ENCODE assay signal across 32 cellular contexts in the genomic region with DNA sequence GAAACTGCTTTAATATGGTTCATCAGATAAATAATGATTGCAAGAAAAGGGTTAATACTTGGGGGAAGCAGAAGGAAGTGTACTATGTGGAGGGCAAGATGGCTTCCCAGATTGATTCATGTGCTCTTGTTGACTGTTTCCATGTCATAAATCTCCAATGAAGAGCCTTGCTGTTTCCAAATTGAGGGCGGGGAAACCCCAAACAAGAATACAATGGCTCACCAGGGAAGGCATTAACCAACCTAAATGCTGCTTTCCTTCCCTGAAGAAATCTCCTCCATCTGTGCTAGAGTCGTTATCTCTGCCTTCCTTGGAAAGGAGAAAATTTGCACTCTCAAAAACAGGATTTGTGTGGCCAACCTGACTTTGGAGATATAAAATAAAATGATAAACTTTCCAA. TPM values are rescaled to one million over a fixed set of nuclear protein-coding genes. Genes with fewer than 3 reads are reported as not detected.
"Had no signal": no experiment of that assay in that cellular context is flagged by ENCODE, and none has a peak within 500 bp of the region (broad histone marks: within the 10 kb centered on the region; RNA-seq: fewer than 3 reads in every experiment).

No MANE protein-coding gene starts in this region.

- H3K36me3 ChIP-seq: brain microvascular endothelial cell, heart left ventricle had no signal

- H3K27ac ChIP-seq: brain microvascular endothelial cell, coronary artery, dorsolateral prefrontal cortex, heart left ventricle had no signal

- H3K27me3 Mint-ChIP-seq: activated CD4-positive, alpha-beta T cell treated with anti-CD3 and anti-CD28 coated beads, Interleukin-2, amount 10 ng/mL, durations not matched to agents 24 days and 14 days; dendritic cell treated with granulocyte-macrophage colony-stimulating factor and Interleukin-4, amounts not matched to agents 40 ng/mL and 50 ng/mL, for 4 days had no signal

- H3K4me3 ChIP-seq: coronary artery, dorsolateral prefrontal cortex, heart left ventricle had no signal

- H3K27ac Mint-ChIP-seq: activated CD4-positive, alpha-beta memory T cell treated with anti-CD3 and anti-CD28 coated beads for 36 hours; activated CD4-positive, alpha-beta T cell treated with anti-CD3 and anti-CD28 coated beads for 36 hours; activated CD4-positive, alpha-beta T cell treated with anti-CD3 and anti-CD28 coated beads, Interleukin-2, amount 10 ng/mL, durations not matched to agents 24 days and 14 days; activated CD8-positive, alpha-beta memory T cell treated with anti-CD3 and anti-CD28 coated beads, Interleukin-2, amount 10 ng/mL, durations not matched to agents 7 days and 5 days; activated CD8-positive, alpha-beta T cell treated with anti-CD3 and anti-CD28 coated beads, Interleukin-2, amount 10 ng/mL, durations not matched to agents 7 days and 5 days; activated naive CD8-positive, alpha-beta T cell; activated T-helper 1 cell treated with anti-CD3 and anti-CD28 coated beads, Interleukin-12 subunit alpha, Interleukin-12 subunit beta, Interleukin-2, Interleukin-4 antibody, amounts not matched to agents 30 ng/mL and 10 ng/mL and 1 ng/mL, durations not matched to agents 14 hours and 24 hours and 36 hours; dendritic cell treated with granulocyte-macrophage colony-stimulating factor and Interleukin-4, amounts not matched to agents 40 ng/mL and 50 ng/mL, for 4 days; endodermal cell; T-helper 17 cell; T-helper 2 cell treated with Interferon-gamma antibody and Interleukin-4, amounts not matched to agents 5 μg/mL and 100 μg/mL, for 36 hours had no signal

- H3K4me3 Mint-ChIP-seq: activated CD4-positive, alpha-beta memory T cell treated with anti-CD3 and anti-CD28 coated beads for 36 hours; activated CD4-positive, alpha-beta T cell treated with anti-CD3 and anti-CD28 coated beads for 36 hours; activated CD4-positive, alpha-beta T cell treated with anti-CD3 and anti-CD28 coated beads, Interleukin-2, amount 10 ng/mL, durations not matched to agents 24 days and 14 days; activated CD8-positive, alpha-beta memory T cell treated with anti-CD3 and anti-CD28 coated beads, Interleukin-2, amount 10 ng/mL, durations not matched to agents 7 days and 5 days; activated CD8-positive, alpha-beta T cell treated with anti-CD3 and anti-CD28 coated beads, Interleukin-2, amount 10 ng/mL, durations not matched to agents 7 days and 5 days; activated naive CD8-positive, alpha-beta T cell; activated T-helper 1 cell treated with anti-CD3 and anti-CD28 coated beads, Interleukin-12 subunit alpha, Interleukin-12 subunit beta, Interleukin-2, Interleukin-4 antibody, amounts not matched to agents 30 ng/mL and 10 ng/mL and 1 ng/mL, durations not matched to agents 14 hours and 24 hours and 36 hours; central memory CD8-positive, alpha-beta T cell; dendritic cell treated with granulocyte-macrophage colony-stimulating factor and Interleukin-4, amounts not matched to agents 40 ng/mL and 50 ng/mL, for 4 days; endodermal cell; T-helper 17 cell; T-helper 2 cell treated with Interferon-gamma antibody and Interleukin-4, amounts not matched to agents 5 μg/mL and 100 μg/mL, for 36 hours had no signal

- H3K27me3 ChIP-seq: heart left ventricle had no signal

- H3K36me3 Mint-ChIP-seq: activated CD4-positive, alpha-beta memory T cell treated with anti-CD3 and anti-CD28 coated beads for 36 hours; activated CD8-positive, alpha-beta memory T cell treated with anti-CD3 and anti-CD28 coated beads, Interleukin-2, amount 10 ng/mL, durations not matched to agents 7 days and 5 days; activated naive CD8-positive, alpha-beta T cell had no signal

- ATAC-seq: activated CD4-positive, alpha-beta T cell treated with anti-CD3 and anti-CD28 coated beads for 36 hours; activated CD8-positive, alpha-beta memory T cell treated with anti-CD3 and anti-CD28 coated beads, Interleukin-2, amount 10 ng/mL, durations not matched to agents 7 days and 5 days; activated CD8-positive, alpha-beta T cell treated with anti-CD3 and anti-CD28 coated beads, Interleukin-2, amount 10 ng/mL, durations not matched to agents 7 days and 5 days; esophagus mucosa; heart left ventricle; T-helper 17 cell had no signal

- H3K9me3 Mint-ChIP-seq: T-helper 2 cell treated with Interferon-gamma antibody and Interleukin-4, amounts not matched to agents 5 μg/mL and 100 μg/mL, for 36 hours had no signal

- DNase-seq: activated CD4-positive, alpha-beta memory T cell treated with anti-CD3 and anti-CD28 coated beads for 36 hours; activated CD4-positive, alpha-beta T cell treated with anti-CD3 and anti-CD28 coated beads for 36 hours; activated CD4-positive, alpha-beta T cell treated with anti-CD3 and anti-CD28 coated beads, Interleukin-2, amount 10 ng/mL, durations not matched to agents 24 days and 14 days; activated CD4-positive, CD25-positive, alpha-beta regulatory T cell; activated CD4-positive, CD25-positive, alpha-beta regulatory T cell treated with anti-CD3 and anti-CD28 coated beads, Interleukin-2, amount 50 U/mL, for 72 hours; activated CD8-positive, alpha-beta memory T cell treated with anti-CD3 and anti-CD28 coated beads, Interleukin-2, amount 10 ng/mL, durations not matched to agents 7 days and 5 days; activated CD8-positive, alpha-beta memory T cell treated with anti-CD3 and anti-CD28 coated beads, Interleukin-2, amount 50 U/mL, for 4 hours; activated CD8-positive, alpha-beta T cell treated with anti-CD3 and anti-CD28 coated beads, Interleukin-2, amount 10 ng/mL, durations not matched to agents 7 days and 5 days; activated gamma-delta T cell; activated naive CD4-positive, alpha-beta T cell; activated naive CD4-positive, alpha-beta T cell treated with anti-CD3 and anti-CD28 coated beads, Interleukin-2, amount 50 U/mL, for 16 hours; activated T-cell treated with anti-CD3 and anti-CD28 coated beads, Interleukin-2, amount 50 U/mL, for 1 hour; activated T-cell treated with anti-CD3 and anti-CD28 coated beads, Interleukin-2, amount 50 U/mL, for 48 hours; amniotic stem cell; anterior cingulate cortex; brain microvascular endothelial cell; dorsolateral prefrontal cortex; effector memory CD4-positive, alpha-beta T cell; endodermal cell; foreskin fibroblast; heart left ventricle; T-helper 1 cell; T-helper 17 cell; T1000 had no signal

- H3K4me1 Mint-ChIP-seq: activated CD4-positive, alpha-beta T cell treated with anti-CD3 and anti-CD28 coated beads for 36 hours; activated CD4-positive, alpha-beta T cell treated with anti-CD3 and anti-CD28 coated beads, Interleukin-2, amount 10 ng/mL, durations not matched to agents 24 days and 14 days; activated CD8-positive, alpha-beta memory T cell treated with anti-CD3 and anti-CD28 coated beads, Interleukin-2, amount 10 ng/mL, durations not matched to agents 7 days and 5 days; central memory CD8-positive, alpha-beta T cell; endodermal cell had no signal

RNA-seq across cellular contexts. Expression of a gene that starts 28.0 kb away (rescaled TPM):
- total RNA-seq: activated CD4-positive, alpha-beta memory T cell treated with anti-CD3 and anti-CD28 coated beads for 36 hours; activated CD4-positive, alpha-beta T cell treated with anti-CD3 and anti-CD28 coated beads for 36 hours; activated CD4-positive, alpha-beta T cell treated with anti-CD3 and anti-CD28 coated beads, Interleukin-2, amount 10 ng/mL, durations not matched to agents 24 days and 14 days; activated CD8-positive, alpha-beta memory T cell treated with anti-CD3 and anti-CD28 coated beads for 36 hours; activated CD8-positive, alpha-beta memory T cell treated with anti-CD3 and anti-CD28 coated beads, Interleukin-2, amount 10 ng/mL, durations not matched to agents 7 days and 5 days; activated CD8-positive, alpha-beta T cell treated with anti-CD3 and anti-CD28 coated beads, Interleukin-2, amount 10 ng/mL, durations not matched to agents 7 days and 5 days; activated T-helper 1 cell treated with anti-CD3 and anti-CD28 coated beads, Interleukin-12 subunit alpha, Interleukin-12 subunit beta, Interleukin-2, Interleukin-4 antibody, amounts not matched to agents 30 ng/mL and 10 ng/mL and 1 ng/mL, durations not matched to agents 14 hours and 24 hours and 36 hours; T-helper 17 cell had no signal
